Comparison of ENCODE assay signal across 16 cellular contexts in genomic region chr7:7117935-7118586, GRCh38.
DNase-seq lines count a peak whose midpoint lies in the region; ATAC-seq, FAIRE-seq and TF ChIP-seq lines count a peak whose summit lies in the region.
"Had no signal": no experiment of that assay in that cellular context is flagged by ENCODE, and none has a peak within 500 bp of the region (broad histone marks: within the 10 kb centered on the region; RNA-seq: fewer than 3 reads in every experiment).

No MANE protein-coding gene starts in this region.

- H3K4me3 ChIP-seq in Caco-2 (ENCODE audit: low read depth, low read length), result no peak overlapping the region
- no peak overlapping the region for H3K4me3 ChIP-seq in GM12878
- H3K4me3 ChIP-seq: BLaER1 treated with 17β-estradiol and CSF1 and Interleukin-3, amounts not matched to agents 10 nM and 100 nM; GM23248 had no signal

- peaks cover 65% of the 10 kb centered on the region for H3K4me1 ChIP-seq in Caco-2
- no peaks in the 10 kb centered on the region for H3K4me1 ChIP-seq in GM12878 (ENCODE audit: control insufficient read depth, insufficient read depth, low read length)

- TF ChIP-seq CTCF in Caco-2 (IDR thresholded peaks at IDR 0.05; ENCODE audit: insufficient read depth in 1 of 2, low read depth in 1 of 2, low read length in 1 of 2, severe bottlenecking in 1 of 2, unreplicated experiment in 1 of 2), result no peak
- no peak for TF ChIP-seq CTCF in GM12878 (IDR thresholded peaks at IDR 0.05 in 2 of 3, conservative IDR thresholded peaks at IDR 0.05 in 1 of 3; ENCODE audit: control insufficient read depth in 2 of 3, extremely low read depth in 1 of 3, insufficient read depth in 1 of 3, low read depth in 3 of 3, low read length in 3 of 3)
- TF ChIP-seq CTCF in osteocyte (IDR thresholded peaks at IDR 0.05), result no peak
- TF ChIP-seq CTCF in mesothelial cell of epicardium (IDR thresholded peaks at IDR 0.05; ENCODE audit: unreplicated experiment), result no peak

- no peaks in the 10 kb centered on the region for H3K9me3 Mint-ChIP-seq in Caco-2 (ENCODE audit: unreplicated experiment)
- H3K9me3 Mint-ChIP-seq in osteocyte (ENCODE audit: unreplicated experiment), result no peaks in the 10 kb centered on the region
- H3K9me3 Mint-ChIP-seq in mesothelial cell of epicardium, result no peaks in the 10 kb centered on the region
- H3K9me3 Mint-ChIP-seq: H9 had no signal

- H3K36me3 Mint-ChIP-seq in Caco-2 (ENCODE audit: insufficient read depth, unreplicated experiment) (peaks cover 4% of the 10 kb centered on the region), osteocyte (ENCODE audit: unreplicated experiment) (no peaks in the 10 kb centered on the region), mesothelial cell of epicardium (no peaks in the 10 kb centered on the region)
- H3K36me3 Mint-ChIP-seq: CD4-positive, CD25-positive, alpha-beta regulatory T cell had no signal

- intact Hi-C loops in Caco-2 (cut with micrococcal nuclease; ENCODE audit: unreplicated experiment) (loop anchor here (1.0 to 10.0 kb wide), 2 partner anchors 8 to 447 kb away; partner anchors contain the start of gene MIOS), GM12878 (cut with micrococcal nuclease; ENCODE audit: unreplicated experiment) (no loop called here)

- SMC1A ChIA-PET in GM12878 (lab: Charles Lee; ENCODE audit: uncharacterized antibody, unreplicated experiment), result interaction anchor here (1.8 kb wide), 1 partner anchor 10 kb away, joined by 5 read pairs; no protein-coding TSS in a partner anchor

- no peaks in the 10 kb centered on the region for H4K20me1 ChIP-seq in GM12878 (ENCODE audit: control insufficient read depth, insufficient read depth)
- H4K20me1 ChIP-seq: BLaER1 treated with 17β-estradiol and CSF1 and Interleukin-3, amounts not matched to agents 10 nM and 100 nM had no signal

- RAD21 ChIA-PET in GM12878 (lab: Charles Lee; ENCODE audit: unreplicated experiment), result no interaction called here

- no peak for TF ChIP-seq POLR2A in GM12878 (IDR thresholded peaks at IDR 0.05; ENCODE audit: low read depth, low read length)

- H3K27ac Mint-ChIP-seq in Caco-2 (ENCODE audit: unreplicated experiment) (peak overlapping the region; percentile 47), osteocyte (ENCODE audit: unreplicated experiment) (no peak overlapping the region), mesothelial cell of epicardium (no peak overlapping the region)
- H3K27ac Mint-ChIP-seq: CD4-positive, CD25-positive, alpha-beta regulatory T cell; H9 had no signal

- TF ChIP-seq RAD21 in GM12878 (IDR thresholded peaks at IDR 0.05; ENCODE audit: insufficient read depth, low read depth, low read length), result no peak

- H3K4me1 Mint-ChIP-seq in Caco-2 (ENCODE audit: low read depth, unreplicated experiment) (peaks cover 54% of the 10 kb centered on the region), osteocyte (ENCODE audit: unreplicated experiment) (peaks cover 4% of the 10 kb centered on the region), mesothelial cell of epicardium (peaks cover 3% of the 10 kb centered on the region)
- H3K4me1 Mint-ChIP-seq: CD4-positive, CD25-positive, alpha-beta regulatory T cell had no signal

- no peak overlapping the region for H2AFZ ChIP-seq in GM12878 (ENCODE audit: control insufficient read depth, low read depth, low read length)
- H2AFZ ChIP-seq: GM23248 had no signal

- H3K79me2 ChIP-seq in GM12878 (ENCODE audit: control insufficient read depth, insufficient read depth, low read length), result no peaks in the 10 kb centered on the region

- H3K9me3 ChIP-seq in Caco-2 (0 out of 2 replicates have a peak, but pooled peaks cover 4% of the 10 kb centered on the region), GM12878 (replicated peaks; ENCODE audit: control insufficient read depth, insufficient read depth, low read length) (no peaks in the 10 kb centered on the region)
- H3K9me3 ChIP-seq: BLaER1 treated with 17β-estradiol and CSF1 and Interleukin-3, amounts not matched to agents 10 nM and 100 nM had no signal

- H3K27me3 Mint-ChIP-seq in Caco-2 (ENCODE audit: insufficient read depth, unreplicated experiment) (no peaks in the 10 kb centered on the region), osteocyte (ENCODE audit: unreplicated experiment) (peaks cover 11% of the 10 kb centered on the region), mesothelial cell of epicardium (ENCODE audit: low read depth) (no peaks in the 10 kb centered on the region)

- H3K4me2 ChIP-seq in GM12878 (ENCODE audit: control insufficient read depth, insufficient read depth), result no peak overlapping the region
- H3K4me2 ChIP-seq: BLaER1 treated with 17β-estradiol and CSF1 and Interleukin-3, amounts not matched to agents 10 nM and 100 nM had no signal

- no peaks in the 10 kb centered on the region for H3K36me3 ChIP-seq in Caco-2 (ENCODE audit: control insufficient read depth, insufficient read depth, low read length)
- no peaks in the 10 kb centered on the region for H3K36me3 ChIP-seq in GM12878 (ENCODE audit: control insufficient read depth in 2 of 2, insufficient read depth in 2 of 2, low read length in 1 of 2)
- H3K36me3 ChIP-seq: BLaER1 treated with 17β-estradiol and CSF1 and Interleukin-3, amounts not matched to agents 10 nM and 100 nM had no signal

- POLR2A ChIA-PET in Caco-2 (lab: Charles Lee) (no interaction called here), GM12878 (lab: Charles Lee) (no interaction called here)

- peak overlapping the region; percentile 28 for H3K4me3 Mint-ChIP-seq in Caco-2 (ENCODE audit: unreplicated experiment)
- H3K4me3 Mint-ChIP-seq in osteocyte (ENCODE audit: unreplicated experiment), result no peak overlapping the region
- no peak overlapping the region for H3K4me3 Mint-ChIP-seq in mesothelial cell of epicardium
- H3K4me3 Mint-ChIP-seq: CD4-positive, CD25-positive, alpha-beta regulatory T cell; H9 had no signal

- in situ Hi-C loops in GM12878 (cut with MboI), result no loop called here

- H3K9ac ChIP-seq in GM12878 (ENCODE audit: control insufficient read depth, insufficient read depth, low read length), result no peak overlapping the region
- H3K9ac ChIP-seq: BLaER1 treated with 17β-estradiol and CSF1 and Interleukin-3, amounts not matched to agents 10 nM and 100 nM; GM23248 had no signal

- H3K27ac ChIP-seq in GM12878 (ENCODE audit: control insufficient read depth, insufficient read depth), result no peak overlapping the region
- H3K27ac ChIP-seq: BLaER1 treated with 17β-estradiol and CSF1 and Interleukin-3, amounts not matched to agents 10 nM and 100 nM; GM23248 had no signal

- no peaks in the 10 kb centered on the region for H3K27me3 ChIP-seq in Caco-2 (replicated peaks; ENCODE audit: control insufficient read depth, insufficient read depth, low read length)
- no peaks in the 10 kb centered on the region for H3K27me3 ChIP-seq in GM12878 (replicated peaks in 1 of 2; ENCODE audit: control insufficient read depth in 2 of 2, insufficient read depth in 2 of 2, low read length in 1 of 2)
- H3K27me3 ChIP-seq: BLaER1 treated with 17β-estradiol and CSF1 and Interleukin-3, amounts not matched to agents 10 nM and 100 nM had no signal

- TF ChIP-seq EP300 in GM12878 (IDR thresholded peaks at IDR 0.05; ENCODE audit: borderline replicate concordance in 1 of 2, control insufficient read depth in 1 of 2, low read depth in 2 of 2, low read length in 2 of 2), result no peak

- ATAC-seq in GM12878, result no peak
- ATAC-seq in HG03521 (IDR thresholded peaks at IDR 0.05; ENCODE audit: unreplicated experiment), result no peak

- 46% methylated on average over 10 of the region's 10 CpGs for WGBS in GM12878 (ENCODE audit: insufficient coverage, insufficient replicate concordance, low lambda C conversion rate, missing lambda C conversion rate)

- DNase-seq in Caco-2, result no peak
- DNase-seq in NCI-H82 (lab: John Stamatoyannopoulos, UW), result peak; percentile 80
- no peak for DNase-seq in GM12878 (ENCODE audit: low read depth, low spot score)
- no peak for DNase-seq in urothelium cell line (ENCODE audit: low spot score)
- no peak for DNase-seq in osteocyte (ENCODE audit: extremely low spot score, unreplicated experiment)
- DNase-seq in mesothelial cell of epicardium (ENCODE audit: low spot score in 2 of 2, unreplicated experiment in 2 of 2), result no peak
- DNase-seq: ACHN; CD4-positive, CD25-positive, alpha-beta regulatory T cell; DND-41; GDM1; GM23248; H9; Karpas-422 had no signal

- BruUV-seq in Caco-2 (replicated peaks; lab: Mats Ljungman, UMichigan), result no TSS peak
- no TSS peak for BruUV-seq in GM12878 (replicated peaks; lab: Mats Ljungman, UMichigan)

- CTCF ChIA-PET in Caco-2 (lab: Charles Lee), result no interaction called here
- CTCF ChIA-PET in GM12878 (lab: Yijun Ruan, JAX), result interaction anchor here (1.2 to 1.8 kb wide), 2 partner anchors 12 to 15 kb away, joined by 4 to 5 read pairs; no protein-coding TSS in a partner anchor

- FAIRE-seq in GM12878 (lab: Jason Lieb, UNC), result peak; percentile 41
- peak; percentile 89 for FAIRE-seq in urothelium cell line (lab: Jason Lieb, UNC)
- FAIRE-seq: HTR-8/SVneo had no signal

TF ChIP-seq in GM12878, 131 proteins besides CTCF, POLR2A, EP300 and RAD21 (continues in another document):
- TF ChIP-seq HCFC1 (IDR thresholded peaks at IDR 0.05; ENCODE audit: low read length) (no peak), ZBTB33 (IDR thresholded peaks at IDR 0.05) (no peak), IKZF2 (IDR thresholded peaks at IDR 0.05) (no peak), ETV6 (conservative IDR thresholded peaks at IDR 0.05 in 1 of 2, IDR thresholded peaks at IDR 0.05 in 1 of 2; ENCODE audit: borderline replicate concordance in 1 of 2, low read depth in 1 of 2) (no peak), ATF3 (IDR thresholded peaks at IDR 0.05; ENCODE audit: borderline replicate concordance, extremely low read depth, low read depth, low read length) (no peak), GATAD2B (conservative IDR thresholded peaks at IDR 0.05; ENCODE audit: low read depth) (no peak)
